In genomic region chr20:56722042-56722441, GRCh38 we compare ENCODE assay signal across 12 cellular contexts.
DNase-seq lines count a peak whose midpoint lies in the region; ATAC-seq, FAIRE-seq and TF ChIP-seq lines count a peak whose summit lies in the region.
"Had no signal": no experiment of that assay in that cellular context is flagged by ENCODE, and none has a peak within 500 bp of the region (broad histone marks: within the 10 kb centered on the region; RNA-seq: fewer than 3 reads in every experiment).

No MANE protein-coding gene starts in this region.

- no peaks in the 10 kb centered on the region for H3K36me3 Mint-ChIP-seq in memory B cell
- H3K36me3 Mint-ChIP-seq: WTC11 had no signal

- no peak for TF ChIP-seq POLR2A in GM12891 (IDR thresholded peaks at IDR 0.05; ENCODE audit: low read depth, low read length)

- DNase-seq in GM12891 (ENCODE audit: insufficient read length, low spot score) (peak; percentile 27), RPMI7951 (ENCODE audit: low read depth) (peak; percentile 49), memory B cell (ENCODE audit: low spot score in 2 of 2) (no peak), activated gamma-delta T cell (lab: John Stamatoyannopoulos, UW) (no peak), islet precursor cell (no peak)
- DNase-seq: stomach had no signal

- FAIRE-seq in GM12891 (lab: Jason Lieb, UNC): no peak

- no peaks in the 10 kb centered on the region for H3K4me1 Mint-ChIP-seq in memory B cell
- H3K4me1 Mint-ChIP-seq: central memory CD8-positive, alpha-beta T cell had no signal

- ATAC-seq in HG02870 (IDR thresholded peaks at IDR 0.05; ENCODE audit: unreplicated experiment): peak; percentile 63
- peak; percentile 35 for ATAC-seq in memory B cell (ENCODE audit: low read depth)
- ATAC-seq in HG02981 (IDR thresholded peaks at IDR 0.05; ENCODE audit: unreplicated experiment): no peak
- no peak for ATAC-seq in GM21515 (IDR thresholded peaks at IDR 0.05; ENCODE audit: unreplicated experiment)
- ATAC-seq: Panc1, WTC11 had no signal

- no peak overlapping the region for H3K27ac Mint-ChIP-seq in memory B cell
- H3K27ac Mint-ChIP-seq: WTC11 had no signal

- no peak overlapping the region for H3K4me3 Mint-ChIP-seq in memory B cell
- H3K4me3 Mint-ChIP-seq: central memory CD8-positive, alpha-beta T cell; WTC11 had no signal

- peaks cover 2% of the 10 kb centered on the region for H3K9me3 Mint-ChIP-seq in memory B cell
- H3K9me3 Mint-ChIP-seq: WTC11 had no signal

- H3K27me3 Mint-ChIP-seq in memory B cell: peaks cover 3% of the 10 kb centered on the region

TF ChIP-seq in GM12891, 5 proteins besides CTCF, POLR2A, EP300 and RAD21:
- TF ChIP-seq POU2F2 (IDR thresholded peaks at IDR 0.05; ENCODE audit: low read depth, low read length) (no peak), SPI1 (IDR thresholded peaks at IDR 0.05; ENCODE audit: low read depth, low read length) (peak; percentile 95)

Comparison
In these comparisons a context has a peak if more than half of its experiments do, and no peak if none do; other contexts are left out.
1. DNase-seq: peak in GM12891 (single experiment) and RPMI7951 (single experiment); none in memory B cell (0 of 2), activated gamma-delta T cell (single experiment) and islet precursor cell (single experiment).
2. ATAC-seq: peak in HG02870 (single experiment) and memory B cell (single experiment); none in HG02981 (single experiment) and GM21515 (single experiment).